ENCODE assay signal across 10 cellular contexts in the genomic region with DNA sequence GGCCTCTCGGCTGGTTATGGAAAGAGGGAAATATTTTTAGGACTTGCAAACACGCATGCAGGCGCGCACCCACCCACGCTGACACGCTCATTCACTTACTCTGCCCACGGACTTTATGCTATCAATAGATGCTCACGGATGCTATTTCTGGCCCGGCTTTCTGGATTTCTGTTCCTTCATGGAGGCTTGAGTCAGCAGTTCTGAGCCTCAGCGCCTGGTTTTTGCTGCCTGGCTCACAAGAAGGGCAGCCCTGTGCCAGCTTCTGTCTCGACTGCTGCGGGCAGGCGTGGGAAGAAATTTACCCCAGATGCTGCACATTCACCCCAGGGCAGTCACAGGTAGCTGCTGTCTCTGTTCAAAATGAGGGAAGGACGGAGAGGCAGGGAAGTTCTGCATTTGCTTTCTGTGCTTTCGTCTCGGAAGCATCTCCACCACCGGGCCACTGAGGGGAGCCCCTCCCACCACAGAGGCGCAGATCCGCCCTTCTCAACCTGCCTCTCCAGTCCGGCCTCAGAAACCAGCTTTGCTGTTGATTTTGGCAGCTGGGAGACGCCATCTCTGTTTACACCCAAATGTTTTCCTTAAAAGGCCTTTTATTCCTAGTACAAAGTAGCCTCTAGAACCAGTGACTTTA.
A peak's percentile ranks its signal among the peaks of the same experiment; 100 is the strongest.
DNase-seq lines count a peak whose midpoint lies in the region; ATAC-seq and TF ChIP-seq lines count a peak whose summit lies in the region.
"Had no signal": no experiment of that assay in that cellular context is flagged by ENCODE, and none has a peak within 500 bp of the region (broad histone marks: within the 10 kb centered on the region; RNA-seq: fewer than 3 reads in every experiment).

No MANE protein-coding gene starts in this region.

- H3K27ac ChIP-seq in GM23248 (peak overlapping the region; percentile 66), ascending aorta (peak overlapping the region; percentile 74 to 88), hepatocyte (no peak overlapping the region), gastrocnemius medialis (peak overlapping the region; percentile 84 to 98 (median 96))

- H3K79me2 ChIP-seq in GM23248 (ENCODE audit: insufficient read depth) (peaks cover 4% of the 10 kb centered on the region), hepatocyte (peaks cover 6% of the 10 kb centered on the region)

- H3K27me3 ChIP-seq in GM23248 (replicated peaks; ENCODE audit: insufficient read depth) (no peaks in the 10 kb centered on the region), ascending aorta (no peaks in the 10 kb centered on the region), hepatocyte (no peaks in the 10 kb centered on the region), gastrocnemius medialis (no peaks in the 10 kb centered on the region)

- 5 to 7% methylated on average over 20 to 21 of the region's 21 CpGs for WGBS in GM23248 (ENCODE audit: low coverage in 1 of 2, low lambda C conversion rate in 2 of 2, missing lambda C conversion rate in 2 of 2), 2 experiments
- WGBS in hepatocyte (ENCODE audit: low lambda C conversion rate, missing lambda C conversion rate), result 59% methylated on average over 21 of the region's 21 CpGs

- ATAC-seq in gastrocnemius medialis (peak; percentile 6 to 14), HG02610 (IDR thresholded peaks at IDR 0.05; ENCODE audit: unreplicated experiment) (no peak), HG03469 (IDR thresholded peaks at IDR 0.05; ENCODE audit: unreplicated experiment) (no peak)
- ATAC-seq: activated T-cell treated with anti-CD3 and anti-CD28 coated beads, Interleukin-2, amount 50 U/mL, for 72 hours had no signal

- H3K9me3 ChIP-seq in GM23248 (ENCODE audit: low read depth) (no peaks in the 10 kb centered on the region), ascending aorta (no peaks in the 10 kb centered on the region), hepatocyte (ENCODE audit: low read depth) (no peaks in the 10 kb centered on the region), gastrocnemius medialis (no peaks in the 10 kb centered on the region)

- H3K4me2 ChIP-seq in GM23248 (ENCODE audit: unreplicated experiment) (peak overlapping the region; percentile 70), hepatocyte (peak overlapping the region; percentile 59)

- H3K36me3 ChIP-seq in GM23248 (ENCODE audit: low read depth), result no peaks in the 10 kb centered on the region
- peaks cover 0 to 5% of the 10 kb centered on the region in 2 donors for H3K36me3 ChIP-seq in ascending aorta
- H3K36me3 ChIP-seq in hepatocyte (replicated peaks; ENCODE audit: insufficient read depth, low read depth), result no peaks in the 10 kb centered on the region
- H3K36me3 ChIP-seq in gastrocnemius medialis, result no peaks in the 10 kb centered on the region

- H2AFZ ChIP-seq in GM23248, result peak overlapping the region; percentile 53
- no peak overlapping the region for H2AFZ ChIP-seq in hepatocyte

- TF ChIP-seq CTCF in ascending aorta (IDR thresholded peaks at IDR 0.05), result no peak
- TF ChIP-seq CTCF in hepatocyte (IDR thresholded peaks at IDR 0.05; ENCODE audit: poor library complexity), result no peak
- no peak for TF ChIP-seq CTCF in gastrocnemius medialis (IDR thresholded peaks at IDR 0.05 in 4 of 5, conservative IDR thresholded peaks at IDR 0.05 in 1 of 5)

- in situ Hi-C loops in GM23248 (cut with MboI), result no loop called here
- in situ Hi-C loops in gastrocnemius medialis (cut with MboI; ENCODE audit: low sequenced_read_pairs in 4 of 4), result no loop called here

- H4K20me1 ChIP-seq in GM23248 (ENCODE audit: insufficient read depth) (no peaks in the 10 kb centered on the region), hepatocyte (ENCODE audit: insufficient read depth, poor library complexity, severe bottlenecking) (no peaks in the 10 kb centered on the region)

- TF ChIP-seq POLR2A in gastrocnemius medialis (IDR thresholded peaks at IDR 0.05), result no peak

- peak overlapping the region; percentile 43 for H3K4me3 ChIP-seq in GM23248
- peak overlapping the region; percentile 14 to 56 for H3K4me3 ChIP-seq in ascending aorta
- no peak overlapping the region for H3K4me3 ChIP-seq in hepatocyte
- H3K4me3 ChIP-seq in gastrocnemius medialis, result no peak overlapping the region

- peak; percentile 91 for DNase-seq in GM23248
- peak in 1 of 2 donors; percentile 83 for DNase-seq in ascending aorta (ENCODE audit: low spot score in 2 of 2)
- peak; percentile 30 for DNase-seq in hepatocyte (ENCODE audit: low spot score)
- peak in 1 of 2 donors; percentile 58 for DNase-seq in gastrocnemius medialis
- DNase-seq in stimulated activated CD4-positive, alpha-beta T cell treated with anti-CD3 and anti-CD28 coated beads, Interleukin-4, amount 100 ng/mL, for 4 hours, result no peak
- no peak for DNase-seq in activated CD4-positive, alpha-beta T cell treated with anti-CD3 and anti-CD28 coated beads, Interleukin-2, amount 50 U/mL, for 1 hour
- DNase-seq: activated T-cell treated with anti-CD3 and anti-CD28 coated beads, Interleukin-2, amount 50 U/mL, for 72 hours; NK-92 treated with Interleukin-12 subunit alpha and Interleukin-12 subunit beta, amount 100 ng/mL, for 24 hours had no signal

- H3K9me2 ChIP-seq in GM23248 (ENCODE audit: insufficient read depth), result no peaks in the 10 kb centered on the region
- H3K9me2 ChIP-seq in hepatocyte (replicated peaks; ENCODE audit: insufficient read depth), result no peaks in the 10 kb centered on the region

- intact Hi-C loops in ascending aorta (cut with DNase I) (no loop called here), gastrocnemius medialis (cut with DNase I; ENCODE audit: low total_unique reads) (no loop called here)

- H3K9ac ChIP-seq in GM23248, result peak overlapping the region; percentile 70

- H3K4me1 ChIP-seq in GM23248 (ENCODE audit: insufficient read depth), result peaks cover 24% of the 10 kb centered on the region
- H3K4me1 ChIP-seq in ascending aorta, result peaks cover 12 to 19% of the 10 kb centered on the region in 2 donors
- peaks cover 4% of the 10 kb centered on the region for H3K4me1 ChIP-seq in hepatocyte (ENCODE audit: insufficient read depth)
- peaks cover 44 to 58% of the 10 kb centered on the region in 2 donors for H3K4me1 ChIP-seq in gastrocnemius medialis

- peaks cover 25% of the 10 kb centered on the region for H3F3A ChIP-seq in GM23248 (ENCODE audit: insufficient read depth)

Comparison
In these comparisons a context has a peak if more than half of its experiments do, and no peak if none do; other contexts are left out.
1. DNase-seq: peak in GM23248 (single experiment) and hepatocyte (single experiment); none in stimulated activated CD4-positive, alpha-beta T cell treated with anti-CD3 and anti-CD28 coated beads, Interleukin-4, amount 100 ng/mL, for 4 hours (0 of 2) and activated CD4-positive, alpha-beta T cell treated with anti-CD3 and anti-CD28 coated beads, Interleukin-2, amount 50 U/mL, for 1 hour (single experiment).
2. H3K4me3 ChIP-seq: peak in GM23248 (single experiment) and ascending aorta (2 of 2); none in hepatocyte (single experiment) and gastrocnemius medialis (0 of 4).
3. ATAC-seq: peak in gastrocnemius medialis (2 of 2); none in HG02610 (single experiment) and HG03469 (single experiment).